ENCODE assay signal across 9 cellular contexts in the genomic region with DNA sequence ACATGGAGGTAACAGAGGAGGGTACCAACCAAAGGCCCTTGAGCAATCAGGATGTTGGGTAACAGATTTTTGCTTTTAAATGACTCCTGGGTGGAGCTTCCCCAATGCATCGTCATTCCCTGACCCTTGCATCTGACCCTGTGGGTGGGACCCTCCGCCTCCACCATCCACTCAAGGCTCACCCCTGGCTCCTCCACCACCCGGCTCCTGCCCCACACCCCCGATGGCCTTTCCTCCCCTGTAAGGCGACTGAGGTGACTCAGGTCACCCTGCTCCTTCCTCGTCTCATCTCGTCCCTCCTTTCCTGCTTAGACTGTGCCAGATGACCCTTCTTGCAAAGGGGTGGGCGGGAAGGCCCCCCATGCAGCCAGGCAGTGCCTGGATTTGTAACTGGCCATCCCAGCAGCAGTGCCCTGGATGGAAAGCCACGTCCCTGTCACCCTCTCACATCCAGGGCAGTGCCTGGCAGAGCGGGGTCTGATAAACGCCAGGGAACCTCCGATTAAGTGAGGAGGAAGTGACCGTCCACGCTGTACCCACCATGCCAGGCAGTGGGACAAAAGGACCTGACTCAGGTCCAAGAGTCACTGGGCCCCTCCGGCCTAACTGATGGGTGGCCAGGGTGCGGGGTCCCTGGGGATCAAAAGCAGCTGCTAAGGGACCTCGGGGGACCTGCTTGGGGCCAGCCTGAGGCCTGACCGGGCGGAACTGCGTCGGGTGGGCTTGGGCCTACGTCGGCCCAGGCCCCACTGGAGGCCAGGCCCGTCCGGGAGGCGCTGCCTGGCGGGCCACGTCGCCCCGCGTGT. TPM values are rescaled to one million over a fixed set of nuclear protein-coding genes. Genes with fewer than 3 reads are reported as not detected.
DNase-seq lines count a peak whose midpoint lies in the region; ATAC-seq and TF ChIP-seq lines count a peak whose summit lies in the region.
"Had no signal": no experiment of that assay in that cellular context is flagged by ENCODE, and none has a peak within 500 bp of the region (broad histone marks: within the 10 kb centered on the region; RNA-seq: fewer than 3 reads in every experiment).

No MANE protein-coding gene starts in this region.

- peak overlapping the region; percentile 47 to 90 (median 72) for H3K27ac Mint-ChIP-seq in CD4-positive, alpha-beta memory T cell

- CTCF ChIA-PET in CD4-positive, alpha-beta memory T cell (lab: Charles Lee; ENCODE audit: partially characterized antibody) = interaction anchor here (0.7 to 1.4 kb wide), 5 partner anchors 32 to 388 kb away, joined by 3 to 4 read pairs (median 3); partner anchors contain the start of gene STX16

- H3K27ac ChIP-seq in CD4-positive, alpha-beta memory T cell (ENCODE audit: low read depth, low read length) = peak overlapping the region; percentile 46

- H3K27me3 ChIP-seq in CD4-positive, alpha-beta memory T cell (ENCODE audit: insufficient read depth, low read length) = no peaks in the 10 kb centered on the region

- intact Hi-C loops in CD4-positive, alpha-beta memory T cell (cut with micrococcal nuclease) = loop anchor here (1.0 kb wide), 1 partner anchor 40 kb away; no protein-coding TSS in a partner anchor
- intact Hi-C loops in mucosa of descending colon (cut with DNase I, micrococcal nuclease) = no loop called here

- peak overlapping the region; percentile 35 to 73 (median 45) for H3K4me3 Mint-ChIP-seq in CD4-positive, alpha-beta memory T cell
- H3K4me3 Mint-ChIP-seq: brain had no signal

- H3K27me3 Mint-ChIP-seq in CD4-positive, alpha-beta memory T cell = no peaks in the 10 kb centered on the region
- H3K27me3 Mint-ChIP-seq: brain had no signal

- ATAC-seq in mucosa of descending colon (peak; percentile 2), GM18517 (IDR thresholded peaks at IDR 0.05; ENCODE audit: unreplicated experiment) (no peak)

- TF ChIP-seq CTCF in choroid plexus epithelial cell (conservative IDR thresholded peaks at IDR 0.05; ENCODE audit: low read depth, low read length) (no peak), mucosa of descending colon (IDR thresholded peaks at IDR 0.05) (no peak)

- DNase-seq in CD4-positive, alpha-beta memory T cell = peak in 1 of 5 donors; percentile 9
- peak; percentile 8 for DNase-seq in NCI-H460 (ENCODE audit: extremely low read depth, low read depth)
- peak; percentile 39 for DNase-seq in choroid plexus epithelial cell (ENCODE audit: low read depth)
- peak in 2 of 3 donors; percentile 24 to 56 for DNase-seq in mucosa of descending colon
- no peak for DNase-seq in NCI-H345 treated with DMSO at 0.1 percent for 48 hours (lab: John Stamatoyannopoulos, UW; ENCODE audit: unreplicated experiment)
- DNase-seq in NCI-H1694 treated with DMSO at 0.1 percent for 48 hours (lab: John Stamatoyannopoulos, UW) = no peak
- DNase-seq in ACHN = no peak

- no peaks in the 10 kb centered on the region for H3K9me3 ChIP-seq in CD4-positive, alpha-beta memory T cell (ENCODE audit: control insufficient read depth in 1 of 2, low read length in 2 of 2)
- no peaks in the 10 kb centered on the region for H3K9me3 ChIP-seq in mucosa of descending colon

- POLR2A ChIA-PET in CD4-positive, alpha-beta memory T cell (lab: Charles Lee; ENCODE audit: partially characterized antibody) = interaction anchor here (1.6 to 5.7 kb wide), 3 partner anchors 32 to 41 kb away, joined by 3 to 71 read pairs (median 25); partner anchors contain the start of gene STX16

- no peaks in the 10 kb centered on the region for H3K9me3 Mint-ChIP-seq in CD4-positive, alpha-beta memory T cell
- H3K9me3 Mint-ChIP-seq: brain had no signal

- no peak overlapping the region for H3K4me3 ChIP-seq in CD4-positive, alpha-beta memory T cell (ENCODE audit: low read length in 2 of 2)
- H3K4me3 ChIP-seq in choroid plexus epithelial cell (ENCODE audit: low read depth, low read length) (no peak overlapping the region), mucosa of descending colon (no peak overlapping the region)

- peaks cover 6 to 17% (median 13%) of the 10 kb centered on the region in 4 donors for H3K4me1 Mint-ChIP-seq in CD4-positive, alpha-beta memory T cell

- in situ Hi-C loops in ACHN (cut with HindIII; ENCODE audit: low pct_ligation_motif_present, low pct_unique_long_range_greater_than_20kb, low sequenced_read_pairs) = no loop called here

- peaks cover 8% of the 10 kb centered on the region for H3K36me3 ChIP-seq in CD4-positive, alpha-beta memory T cell (ENCODE audit: insufficient read depth, low read length)
- H3K36me3 ChIP-seq in mucosa of descending colon (ENCODE audit: low read depth) = no peaks in the 10 kb centered on the region

- H3K4me1 ChIP-seq in CD4-positive, alpha-beta memory T cell (ENCODE audit: insufficient read depth, low read length) = peaks cover 16% of the 10 kb centered on the region
- H3K4me1 ChIP-seq in mucosa of descending colon (ENCODE audit: low read depth) = peaks cover 16% of the 10 kb centered on the region

- H3K36me3 Mint-ChIP-seq in CD4-positive, alpha-beta memory T cell = peaks cover 0 to 12% of the 10 kb centered on the region in 2 donors

RNA-seq across cellular contexts. Expression of gene NPEPL1, which starts 0.6 kb away (rescaled TPM):
- 10 to 100 TPM; 44.2 to 44.8 TPM for total RNA-seq in CD4-positive, alpha-beta memory T cell
- 10 to 100 TPM in 1 of 2 donors, 1 to 10 TPM in 1; 8.9 to 11.9 TPM for polyA plus RNA-seq in CD4-positive, alpha-beta memory T cell
- total RNA-seq in NCI-H460 (2014; rRNA removed; shearing (Covaris generic)) = 17.7 and 20.9 TPM in 2 replicates
- 129 and 157 TPM in 2 replicates for polyA plus RNA-seq in NCI-H460 (2014; cell fraction: nucleus; rRNA removed)
- 10 to 100 TPM; 26.8 to 41.6 (median 30.8) TPM for total RNA-seq in mucosa of descending colon

RNA-seq across cellular contexts. Expression of gene STX16, which starts 40.9 kb away (rescaled TPM):
- 100 to 1,000 TPM; 158 to 167 TPM for total RNA-seq in CD4-positive, alpha-beta memory T cell
- 10 to 100 TPM; 16.5 to 24.5 TPM for polyA plus RNA-seq in CD4-positive, alpha-beta memory T cell
- total RNA-seq in NCI-H460 (2014; rRNA removed; shearing (Covaris generic)) = 20.5 and 24.3 TPM in 2 replicates
- 22.8 and 31.3 TPM in 2 replicates for polyA plus RNA-seq in NCI-H460 (2014; cell fraction: nucleus; rRNA removed)
- total RNA-seq in mucosa of descending colon = 10 to 100 TPM; 42.2 to 70.4 (median 43.1) TPM

Comparison
In these comparisons a context has a peak if more than half of its experiments do, and no peak if none do; other contexts are left out.
1. DNase-seq: peak in NCI-H460 (single experiment), choroid plexus epithelial cell (single experiment) and mucosa of descending colon (2 of 3); none in NCI-H345 treated with DMSO at 0.1 percent for 48 hours (single experiment), NCI-H1694 treated with DMSO at 0.1 percent for 48 hours (single experiment) and ACHN (single experiment).